In genomic region chr6:36926711-36927110, GRCh38 we compare ENCODE assay signal across 1 cellular context.
TF ChIP-seq lines count a peak whose summit lies in the region.

No MANE protein-coding gene starts in this region.

TF ChIP-seq in IMR-90, 13 proteins besides CTCF, POLR2A, EP300 and RAD21:
- TF ChIP-seq RFX5 (IDR thresholded peaks at IDR 0.05; ENCODE audit: low read depth, low read length) (no peak), MAFK (IDR thresholded peaks at IDR 0.05; ENCODE audit: low read depth, low read length) (no peak), ELK1 (IDR thresholded peaks at IDR 0.05; ENCODE audit: borderline replicate concordance, low read depth, low read length) (no peak), NFE2L2 (IDR thresholded peaks at IDR 0.05; ENCODE audit: low read depth, low read length) (no peak), USF2 (IDR thresholded peaks at IDR 0.05; ENCODE audit: low read depth, low read length) (no peak)
